25 cellular contexts compared by ENCODE assay signal in the genomic region with DNA sequence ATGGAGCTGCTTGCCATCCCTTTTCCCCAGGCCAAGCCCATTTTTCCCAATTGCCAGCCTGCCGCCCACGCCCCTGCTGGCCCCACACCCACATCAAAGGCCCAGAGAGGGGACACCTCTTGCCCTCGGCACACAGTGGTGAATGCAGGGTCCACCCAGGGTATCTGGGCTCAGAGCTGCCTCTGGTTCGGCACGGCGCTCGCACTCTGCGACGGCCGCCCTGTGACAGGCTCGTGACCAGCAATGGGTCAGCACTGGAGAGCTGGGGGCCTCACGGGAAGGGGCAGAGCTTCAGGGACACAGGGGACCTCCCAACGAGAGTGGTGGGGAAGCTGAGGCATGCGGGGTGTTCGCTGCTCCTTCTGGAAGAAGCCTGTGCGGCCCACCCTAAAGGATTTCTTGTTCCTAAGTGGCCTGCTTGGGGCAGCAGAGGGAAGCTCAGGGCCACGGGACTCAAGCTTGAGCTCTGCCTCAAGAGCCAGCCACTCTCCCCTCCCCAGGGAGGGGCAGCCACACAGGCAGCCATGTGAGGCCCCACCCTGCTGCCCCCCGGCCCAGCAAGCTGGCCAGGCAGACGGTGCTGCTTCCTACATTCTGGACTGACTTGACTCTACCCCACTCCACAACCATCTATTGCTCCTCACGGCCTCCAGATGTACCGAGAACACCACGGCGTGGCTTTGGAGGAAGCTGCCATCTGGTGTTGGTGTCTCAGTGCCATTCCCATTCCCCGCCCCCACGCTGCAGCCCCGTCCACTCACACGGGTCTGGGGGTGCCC.
"Had no signal": no experiment of that assay in that cellular context is flagged by ENCODE, and none has a peak within 500 bp of the region (broad histone marks: within the 10 kb centered on the region; RNA-seq: fewer than 3 reads in every experiment).

No MANE protein-coding gene starts in this region.

- ATAC-seq: gastroesophageal sphincter, left cardiac atrium, left ventricle myocardium superior, sciatic nerve had no signal

- H3K4me3 Mint-ChIP-seq: naive B cell; nephron; stimulated activated memory B cell treated with anti-CD40 and anti-IgM and Interleukin-4, amounts not matched to agents 10 μg/mL and 1 μg/mL and 100 μg/mL, for 72 hours; stimulated activated naive CD8-positive, alpha-beta T cell treated with anti-CD3 and anti-CD28 coated beads, Interleukin-15, Interleukin-2, amounts not matched to agents 100 ng/mL and 50 ng/mL, for 24 hours had no signal

- H3K27ac Mint-ChIP-seq: naive B cell; nephron; stimulated activated memory B cell treated with anti-CD40 and anti-IgM and Interleukin-4, amounts not matched to agents 10 μg/mL and 1 μg/mL and 100 μg/mL, for 72 hours; stimulated activated naive CD8-positive, alpha-beta T cell treated with anti-CD3 and anti-CD28 coated beads, Interleukin-15, Interleukin-2, amounts not matched to agents 100 ng/mL and 50 ng/mL, for 24 hours had no signal

- H3K9me3 ChIP-seq: esophagus muscularis mucosa, gastroesophageal sphincter, spleen, tibial artery, upper lobe of left lung, uterus had no signal

- FAIRE-seq: endometrium, keratinocyte had no signal

- H3K4me3 ChIP-seq: esophagus muscularis mucosa, gastroesophageal sphincter, lung, spleen, tibial artery, upper lobe of left lung, uterus had no signal

- DNase-seq: cortex of kidney; effector memory CD4-positive, alpha-beta T cell; glutamatergic neuron; left cardiac atrium; left ventricle myocardium superior; mesenchymal stem cell; midbrain; naive B cell; spleen; stimulated activated CD4-positive, alpha-beta T cell treated with anti-CD3 and anti-CD28 coated beads, Interleukin-15, amount 100 ng/mL, for 24 hours; stimulated activated CD4-positive, alpha-beta T cell treated with anti-CD3 and anti-CD28 coated beads, Interleukin-1b, Interleukin-23, amount 100 ng/mL, for 48 hours; stimulated activated CD4-positive, alpha-beta T cell treated with anti-CD3 and anti-CD28 coated beads, Interleukin-4, amount 100 ng/mL, for 24 hours; tibial artery; upper lobe of left lung; uterus had no signal

- H3K4me1 Mint-ChIP-seq: naive B cell had no signal

- H3K4me1 ChIP-seq: tibial artery, upper lobe of left lung, uterus had no signal

- H3K36me3 ChIP-seq: tibial artery, upper lobe of left lung, uterus had no signal

- H3K27me3 ChIP-seq: esophagus muscularis mucosa, gastroesophageal sphincter, spleen, tibial artery, upper lobe of left lung, uterus had no signal

- H3K36me3 Mint-ChIP-seq: naive B cell had no signal

- H3K9me3 Mint-ChIP-seq: naive B cell; nephron; stimulated activated memory B cell treated with anti-CD40 and anti-IgM and Interleukin-4, amounts not matched to agents 10 μg/mL and 1 μg/mL and 100 μg/mL, for 72 hours; stimulated activated naive CD8-positive, alpha-beta T cell treated with anti-CD3 and anti-CD28 coated beads, Interleukin-15, Interleukin-2, amounts not matched to agents 100 ng/mL and 50 ng/mL, for 24 hours had no signal

- H3K27me3 Mint-ChIP-seq: stimulated activated memory B cell treated with anti-CD40 and anti-IgM and Interleukin-4, amounts not matched to agents 10 μg/mL and 1 μg/mL and 100 μg/mL, for 72 hours; stimulated activated naive CD8-positive, alpha-beta T cell treated with anti-CD3 and anti-CD28 coated beads, Interleukin-15, Interleukin-2, amounts not matched to agents 100 ng/mL and 50 ng/mL, for 24 hours had no signal

- H3K27ac ChIP-seq: epithelial cell of prostate, esophagus muscularis mucosa, gastroesophageal sphincter, spleen, tibial artery, upper lobe of left lung, uterus had no signal
